Comparison of ENCODE assay signal across 1 cellular context in genomic region chr3:160755776-160756304, GRCh38.
TF ChIP-seq lines count a peak whose summit lies in the region.

Gene PPM1L (plus strand): TSS chr3:160756231.

TF ChIP-seq in GM23338, 12 proteins besides CTCF, POLR2A, EP300 and RAD21 (continued from another document):
- TF ChIP-seq ZNF462 (CRISPR knock-in tag; IDR thresholded peaks at IDR 0.05): no peak
- no peak for TF ChIP-seq EZH2phosphoT487 (IDR thresholded peaks at IDR 0.05; ENCODE audit: unreplicated experiment)
